Comparison of ENCODE assay signal across 1 cellular context in genomic region chr20:50790651-50791277, GRCh38.
TF ChIP-seq lines count a peak whose summit lies in the region.

No MANE protein-coding gene starts in this region.

TF ChIP-seq in H1, 55 proteins besides CTCF, POLR2A, EP300 and RAD21 (continued from another document):
- TF ChIP-seq ASH2L (IDR thresholded peaks at IDR 0.05; ENCODE audit: low read length) (peak; percentile 82), BRCA1 (IDR thresholded peaks at IDR 0.05; ENCODE audit: low read depth, low read length) (no peak), CHD7 (IDR thresholded peaks at IDR 0.05; ENCODE audit: insufficient replicate concordance, low read length) (no peak), SIN3A (conservative IDR thresholded peaks at IDR 0.05 in 1 of 2, IDR thresholded peaks at IDR 0.05 in 1 of 2; ENCODE audit: low read depth in 1 of 2, low read length in 2 of 2) (no peak), CBX5 (IDR thresholded peaks at IDR 0.05; ENCODE audit: low read depth, low read length) (no peak), ZNF274 (IDR thresholded peaks at IDR 0.05; ENCODE audit: borderline replicate concordance, extremely low read depth, low read length) (no peak), POLR2AphosphoS5 (IDR thresholded peaks at IDR 0.05; ENCODE audit: low read depth, low read length) (0 out of 2 replicates have a peak, but pooled peaks have one; percentile 26), SIRT6 (IDR thresholded peaks at IDR 0.05; ENCODE audit: low read length) (no peak), SIX5 (IDR thresholded peaks at IDR 0.05; ENCODE audit: low read depth, low read length) (no peak), CHD1 (IDR thresholded peaks at IDR 0.05; ENCODE audit: low read depth, low read length) (no peak), KDM4A (IDR thresholded peaks at IDR 0.05; ENCODE audit: low read depth, low read length, severe bottlenecking) (no peak), CBX8 (IDR thresholded peaks at IDR 0.05; ENCODE audit: borderline replicate concordance, low read depth, low read length) (no peak), HDAC6 (IDR thresholded peaks at IDR 0.05; ENCODE audit: low read depth, low read length) (no peak), EGR1 (IDR thresholded peaks at IDR 0.05; ENCODE audit: borderline replicate concordance, low read depth, low read length) (no peak), SP1 (IDR thresholded peaks at IDR 0.05; ENCODE audit: low read depth, low read length) (peak; percentile 59; the same call in 1 of the 2 replicates), TAF7 (optimal IDR thresholded peaks at IDR 0.05; ENCODE audit: borderline replicate concordance, low read depth, low read length) (peak; percentile 95), MAX (IDR thresholded peaks at IDR 0.05) (peak; percentile 91), NRF1 (IDR thresholded peaks at IDR 0.05; ENCODE audit: low read depth, low read length) (no peak), RXRA (IDR thresholded peaks at IDR 0.05; ENCODE audit: insufficient read depth, low read depth, low read length) (no peak), GABPA (IDR thresholded peaks at IDR 0.05; ENCODE audit: borderline replicate concordance, insufficient read depth, low read length) (peak; percentile 48; the same call in 1 of the 2 replicates), TCF12 (IDR thresholded peaks at IDR 0.05; ENCODE audit: low read depth, low read length) (0 out of 2 replicates have a peak, but pooled peaks have one; percentile 82), GTF2F1 (IDR thresholded peaks at IDR 0.05; ENCODE audit: borderline replicate concordance, low read depth, low read length) (no peak), CTBP2 (IDR thresholded peaks at IDR 0.05; ENCODE audit: borderline replicate concordance, insufficient read depth, insufficient read length, low read length) (peak; percentile 90), TAF1 (IDR thresholded peaks at IDR 0.05; ENCODE audit: low read depth, low read length) (peak; percentile 74), CEBPB (IDR thresholded peaks at IDR 0.05; ENCODE audit: low read depth, low read length) (no peak), KDM5A (IDR thresholded peaks at IDR 0.05; ENCODE audit: low read length) (no peak), BCL11A (IDR thresholded peaks at IDR 0.05; ENCODE audit: low read depth in 2 of 2, low read length in 2 of 2) (no peak), RBBP5 (IDR thresholded peaks at IDR 0.05; ENCODE audit: borderline replicate concordance, low read depth, low read length) (peak; percentile 77; the same call in 1 of the 2 replicates), MAFK (IDR thresholded peaks at IDR 0.05; ENCODE audit: low read depth, low read length) (no peak), RNF2 (IDR thresholded peaks at IDR 0.05; ENCODE audit: borderline replicate concordance, low read depth, low read length, missing control alignments, poor library complexity, severe bottlenecking) (no peak), YY1 (IDR thresholded peaks at IDR 0.05; ENCODE audit: low read depth, low read length) (peak; percentile 53; the same call in 1 of the 2 replicates), PHF8 (conservative IDR thresholded peaks at IDR 0.05; ENCODE audit: low read depth, low read length) (no peak; the same call in 1 of the 2 replicates), ATF3 (IDR thresholded peaks at IDR 0.05; ENCODE audit: insufficient read depth, low read depth, low read length) (no peak), SAP30 (IDR thresholded peaks at IDR 0.05; ENCODE audit: insufficient read depth, insufficient replicate concordance, low read length) (no peak), ATF2 (IDR thresholded peaks at IDR 0.05; ENCODE audit: low read length) (no peak), TBP (IDR thresholded peaks at IDR 0.05; ENCODE audit: low read depth, low read length) (peak; percentile 65; the same call in 1 of the 2 replicates), JUN (IDR thresholded peaks at IDR 0.05; ENCODE audit: low read depth, low read length) (peak; percentile 88; the same call in 1 of the 2 replicates), SP2 (IDR thresholded peaks at IDR 0.05; ENCODE audit: low read length) (no peak), KDM1A (IDR thresholded peaks at IDR 0.05; ENCODE audit: borderline replicate concordance, low read length) (no peak), FOSL1 (IDR thresholded peaks at IDR 0.05; ENCODE audit: insufficient read depth, low read depth, low read length) (no peak), BACH1 (IDR thresholded peaks at IDR 0.05; ENCODE audit: low read length) (peak; percentile 64; the same call in 1 of the 2 replicates), POU5F1 (IDR thresholded peaks at IDR 0.05; ENCODE audit: low read depth, low read length) (no peak), CREB1 (IDR thresholded peaks at IDR 0.05) (peak; percentile 54), CHD2 (IDR thresholded peaks at IDR 0.05; ENCODE audit: low read length) (peak; percentile 59; the same call in 1 of the 2 replicates), NANOG (IDR thresholded peaks at IDR 0.05; ENCODE audit: insufficient read depth, low read depth, low read length, poor library complexity, severe bottlenecking) (no peak), RFX5 (IDR thresholded peaks at IDR 0.05; ENCODE audit: borderline replicate concordance, low read depth, low read length) (no peak), HDAC2 (IDR thresholded peaks at IDR 0.05; ENCODE audit: borderline replicate concordance in 1 of 2, low read depth in 2 of 2, low read length in 2 of 2) (peak in 1 of 2 experiments; percentile 56; a peak in 1 of 4 replicates), SP4 (IDR thresholded peaks at IDR 0.05; ENCODE audit: low read length) (no peak)
